Comparison of ENCODE assay signal across 25 cellular contexts in the genomic region with DNA sequence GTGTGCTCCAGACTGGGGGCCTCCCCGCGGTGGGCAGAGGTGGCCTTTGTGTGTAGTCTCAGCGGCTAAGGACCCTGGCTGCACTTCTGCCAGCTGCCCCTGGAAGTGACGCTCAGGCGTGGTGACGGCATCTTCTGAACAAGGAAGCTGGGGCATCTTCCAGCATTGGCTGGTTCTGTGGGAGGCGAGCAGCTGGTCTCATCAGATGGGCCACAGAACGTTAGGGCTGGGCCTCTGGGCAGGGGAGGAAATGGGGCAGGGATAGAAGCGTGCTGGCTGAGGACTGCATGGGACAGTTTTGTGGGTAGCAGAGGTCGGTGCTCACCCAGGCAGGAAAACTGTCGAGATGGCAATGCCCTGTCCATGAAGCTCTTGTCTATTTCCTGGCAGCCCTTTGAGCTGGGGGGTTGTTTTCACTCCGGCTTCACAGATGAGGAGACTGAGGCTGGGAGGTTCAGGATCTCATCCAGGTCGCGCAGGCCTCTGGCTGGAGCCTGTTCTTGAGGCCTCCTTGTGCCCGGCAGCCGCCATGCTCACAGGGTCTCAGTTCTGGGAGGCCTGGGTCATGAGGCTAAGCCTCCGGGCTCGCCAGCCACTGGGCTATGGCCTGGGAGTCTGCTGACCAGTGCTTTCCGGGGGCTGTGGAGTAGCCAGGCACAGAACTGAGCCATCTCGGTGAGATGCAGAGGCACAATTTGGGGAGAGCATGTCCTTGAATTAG. TPM values are rescaled to one million over a fixed set of nuclear protein-coding genes. Genes with fewer than 3 reads are reported as not detected.
DNase-seq lines count a peak whose midpoint lies in the region; ATAC-seq and TF ChIP-seq lines count a peak whose summit lies in the region.
"Had no signal": no experiment of that assay in that cellular context is flagged by ENCODE, and none has a peak within 500 bp of the region (broad histone marks: within the 10 kb centered on the region; RNA-seq: fewer than 3 reads in every experiment).

No MANE protein-coding gene starts in this region.

- peaks cover 38% of the 10 kb centered on the region for H3K4me1 Mint-ChIP-seq in activated CD8-positive, alpha-beta T cell treated with anti-CD3 and anti-CD28 coated beads for 36 hours (ENCODE audit: low read depth)
- H3K4me1 Mint-ChIP-seq in activated CD8-positive, alpha-beta T cell treated with anti-CD3 and anti-CD28 coated beads, Interleukin-2, amount 10 ng/mL, durations not matched to agents 7 days and 5 days (ENCODE audit: low read depth): peaks cover 24% of the 10 kb centered on the region
- peaks cover 58% of the 10 kb centered on the region for H3K4me1 Mint-ChIP-seq in memory B cell

- no peak for DNase-seq in activated CD8-positive, alpha-beta T cell treated with anti-CD3 and anti-CD28 coated beads for 36 hours
- no peak for DNase-seq in activated CD8-positive, alpha-beta T cell treated with anti-CD3 and anti-CD28 coated beads, Interleukin-2, amount 10 ng/mL, durations not matched to agents 7 days and 5 days
- DNase-seq in UCSD-AML1 (lab: John Stamatoyannopoulos, UW; ENCODE audit: unreplicated experiment) (peak; percentile 31), memory B cell (ENCODE audit: low spot score in 2 of 2) (no peak), stomach (no peak), D341Med (ENCODE audit: low spot score) (no peak)
- DNase-seq: 8988T; activated naive CD4-positive, alpha-beta T cell; BE2C; effector CD4-positive, alpha-beta T cell; mammary epithelial cell; MM.1S; NCI-H1694 treated with DMSO at 0.1 percent for 48 hours; NCI-H774; ovary; sigmoid colon; stimulated activated naive CD4-positive, alpha-beta T cell treated with Interleukin-2 at 50 U/mL for 16 hours had no signal

- H3K36me3 Mint-ChIP-seq in activated CD8-positive, alpha-beta T cell treated with anti-CD3 and anti-CD28 coated beads for 36 hours (ENCODE audit: low read depth): peaks cover 77% of the 10 kb centered on the region
- peaks cover 50% of the 10 kb centered on the region for H3K36me3 Mint-ChIP-seq in activated CD8-positive, alpha-beta T cell treated with anti-CD3 and anti-CD28 coated beads, Interleukin-2, amount 10 ng/mL, durations not matched to agents 7 days and 5 days (ENCODE audit: low read depth)
- H3K36me3 Mint-ChIP-seq in memory B cell: peaks cover 55% of the 10 kb centered on the region
- H3K36me3 Mint-ChIP-seq: type B pancreatic cell had no signal

- no peak overlapping the region for H3K4me3 Mint-ChIP-seq in activated CD8-positive, alpha-beta T cell treated with anti-CD3 and anti-CD28 coated beads for 36 hours
- no peak overlapping the region for H3K4me3 Mint-ChIP-seq in activated CD8-positive, alpha-beta T cell treated with anti-CD3 and anti-CD28 coated beads, Interleukin-2, amount 10 ng/mL, durations not matched to agents 7 days and 5 days
- no peak overlapping the region for H3K4me3 Mint-ChIP-seq in memory B cell
- H3K4me3 Mint-ChIP-seq: central memory CD8-positive, alpha-beta T cell; type B pancreatic cell had no signal

- peaks cover 4 to 50% (median 27%) of the 10 kb centered on the region in 4 donors for H3K4me1 ChIP-seq in stomach
- H3K4me1 ChIP-seq: BE2C had no signal

- TF ChIP-seq POLR2A in stomach (IDR thresholded peaks at IDR 0.05): no peak

- CTCF ChIA-PET in activated CD8-positive, alpha-beta T cell treated with anti-CD3 and anti-CD28 coated beads for 36 hours (lab: Charles Lee): interaction anchor here (0.6 to 3.2 kb wide), 5 partner anchors 10 to 1107 kb away, joined by 3 to 12 read pairs (median 4); no protein-coding TSS in a partner anchor
- CTCF ChIA-PET in activated CD8-positive, alpha-beta T cell treated with anti-CD3 and anti-CD28 coated beads, Interleukin-2, amount 10 ng/mL, durations not matched to agents 7 days and 5 days (lab: Charles Lee): interaction anchor here (1.7 to 2.0 kb wide), 2 partner anchors 13 to 94 kb away, joined by 4 to 6 read pairs; no protein-coding TSS in a partner anchor

- POLR2A ChIA-PET in activated CD8-positive, alpha-beta T cell treated with anti-CD3 and anti-CD28 coated beads for 36 hours (lab: Charles Lee): interaction anchor here (0.6 to 10.3 kb wide), 7 partner anchors 8 to 116 kb away, joined by 3 to 141 read pairs (median 4); a partner anchor contains a TSS
- POLR2A ChIA-PET in activated CD8-positive, alpha-beta T cell treated with anti-CD3 and anti-CD28 coated beads, Interleukin-2, amount 10 ng/mL, durations not matched to agents 7 days and 5 days (lab: Charles Lee): no interaction called here

- no peaks in the 10 kb centered on the region for H3K27me3 Mint-ChIP-seq in activated CD8-positive, alpha-beta T cell treated with anti-CD3 and anti-CD28 coated beads for 36 hours
- no peaks in the 10 kb centered on the region for H3K27me3 Mint-ChIP-seq in activated CD8-positive, alpha-beta T cell treated with anti-CD3 and anti-CD28 coated beads, Interleukin-2, amount 10 ng/mL, durations not matched to agents 7 days and 5 days (ENCODE audit: low read depth)
- H3K27me3 Mint-ChIP-seq in memory B cell: no peaks in the 10 kb centered on the region
- H3K27me3 Mint-ChIP-seq: central memory CD8-positive, alpha-beta T cell had no signal

- TF ChIP-seq EP300 in stomach (IDR thresholded peaks at IDR 0.05): no peak

- H3K27ac ChIP-seq in stomach: peak overlapping the region in 3 of 5 donors; percentile 28 to 66 (median 54)
- H3K27ac ChIP-seq: gastroesophageal sphincter, HL-60, ovary, sigmoid colon had no signal

- no peak for TF ChIP-seq CTCF in activated CD8-positive, alpha-beta T cell treated with anti-CD3 and anti-CD28 coated beads for 36 hours (IDR thresholded peaks at IDR 0.05)
- TF ChIP-seq CTCF in stomach (IDR thresholded peaks at IDR 0.05): no peak

- no peak for ATAC-seq in activated CD8-positive, alpha-beta T cell treated with anti-CD3 and anti-CD28 coated beads for 36 hours
- no peak for ATAC-seq in activated CD8-positive, alpha-beta T cell treated with anti-CD3 and anti-CD28 coated beads, Interleukin-2, amount 10 ng/mL, durations not matched to agents 7 days and 5 days
- ATAC-seq in memory B cell (ENCODE audit: low read depth) (no peak), HG03439 (IDR thresholded peaks at IDR 0.05; ENCODE audit: unreplicated experiment) (no peak), GM21786 (IDR thresholded peaks at IDR 0.05; ENCODE audit: unreplicated experiment) (no peak)
- ATAC-seq: esophagus mucosa, gastroesophageal sphincter had no signal

- H3K9me3 ChIP-seq in stomach: no peaks in the 10 kb centered on the region
- H3K9me3 ChIP-seq: BE2C, gastroesophageal sphincter, ovary, sigmoid colon had no signal

- H3K27me3 ChIP-seq in stomach: no peaks in the 10 kb centered on the region
- H3K27me3 ChIP-seq: gastroesophageal sphincter, ovary, sigmoid colon had no signal

- 84 to 90% (median 86%) methylated on average over 17 to 20 of the region's 20 CpGs for WGBS in stomach, 5 donors

- H3K9me3 Mint-ChIP-seq in activated CD8-positive, alpha-beta T cell treated with anti-CD3 and anti-CD28 coated beads for 36 hours: no peaks in the 10 kb centered on the region
- H3K9me3 Mint-ChIP-seq in activated CD8-positive, alpha-beta T cell treated with anti-CD3 and anti-CD28 coated beads, Interleukin-2, amount 10 ng/mL, durations not matched to agents 7 days and 5 days (ENCODE audit: insufficient read depth): no peaks in the 10 kb centered on the region
- no peaks in the 10 kb centered on the region for H3K9me3 Mint-ChIP-seq in memory B cell
- H3K9me3 Mint-ChIP-seq: central memory CD8-positive, alpha-beta T cell; type B pancreatic cell had no signal

- no peak overlapping the region for H3K4me3 ChIP-seq in stomach
- H3K4me3 ChIP-seq: gastroesophageal sphincter, ovary, sigmoid colon had no signal

- peak overlapping the region; percentile 34 for H3K27ac Mint-ChIP-seq in activated CD8-positive, alpha-beta T cell treated with anti-CD3 and anti-CD28 coated beads for 36 hours
- no peak overlapping the region for H3K27ac Mint-ChIP-seq in activated CD8-positive, alpha-beta T cell treated with anti-CD3 and anti-CD28 coated beads, Interleukin-2, amount 10 ng/mL, durations not matched to agents 7 days and 5 days
- peak overlapping the region; percentile 84 for H3K27ac Mint-ChIP-seq in memory B cell
- H3K27ac Mint-ChIP-seq: type B pancreatic cell had no signal

- peaks cover 3 to 69% (median 37%) of the 10 kb centered on the region in 4 donors for H3K36me3 ChIP-seq in stomach
- H3K36me3 ChIP-seq: BE2C, ovary, sigmoid colon had no signal

- intact Hi-C loops in activated CD8-positive, alpha-beta T cell treated with anti-CD3 and anti-CD28 coated beads for 36 hours (cut with micrococcal nuclease): no loop called here
- intact Hi-C loops in stomach (cut with DNase I; ENCODE audit: low total_unique reads): no loop called here

RNA-seq across cellular contexts. Expression of a gene that starts 16.3 kb away (rescaled TPM):
- total RNA-seq in activated CD8-positive, alpha-beta T cell treated with anti-CD3 and anti-CD28 coated beads for 36 hours: 100 to 1,000 TPM; 221 to 224 TPM
- 10 to 100 TPM; 22.9 to 24.0 TPM for total RNA-seq in activated CD8-positive, alpha-beta T cell treated with anti-CD3 and anti-CD28 coated beads, Interleukin-2, amount 10 ng/mL, durations not matched to agents 7 days and 5 days
- 10 to 100 TPM; 10.3 to 49.8 (median 20.3) TPM for total RNA-seq in stomach
- polyA plus RNA-seq in stomach: 1 to 10 TPM; 5.2 to 8.2 (median 7.3) TPM
- total RNA-seq: mammary epithelial cell, myocyte had no signal
- polyA plus RNA-seq: mammary epithelial cell had no signal

Comparison
In these comparisons a context has a peak if more than half of its experiments do, and no peak if none do; other contexts are left out.
1. RNA of a gene that starts 16.3 kb away (total RNA-seq): 221 to 224 TPM in activated CD8-positive, alpha-beta T cell treated with anti-CD3 and anti-CD28 coated beads for 36 hours; 22.9 to 24.0 TPM in activated CD8-positive, alpha-beta T cell treated with anti-CD3 and anti-CD28 coated beads, Interleukin-2, amount 10 ng/mL, durations not matched to agents 7 days and 5 days and 10.3 to 49.8 TPM in stomach; every median in the first group is over 4 times any median in the second.